Comparison of ENCODE assay signal across 8 cellular contexts in the genomic region with DNA sequence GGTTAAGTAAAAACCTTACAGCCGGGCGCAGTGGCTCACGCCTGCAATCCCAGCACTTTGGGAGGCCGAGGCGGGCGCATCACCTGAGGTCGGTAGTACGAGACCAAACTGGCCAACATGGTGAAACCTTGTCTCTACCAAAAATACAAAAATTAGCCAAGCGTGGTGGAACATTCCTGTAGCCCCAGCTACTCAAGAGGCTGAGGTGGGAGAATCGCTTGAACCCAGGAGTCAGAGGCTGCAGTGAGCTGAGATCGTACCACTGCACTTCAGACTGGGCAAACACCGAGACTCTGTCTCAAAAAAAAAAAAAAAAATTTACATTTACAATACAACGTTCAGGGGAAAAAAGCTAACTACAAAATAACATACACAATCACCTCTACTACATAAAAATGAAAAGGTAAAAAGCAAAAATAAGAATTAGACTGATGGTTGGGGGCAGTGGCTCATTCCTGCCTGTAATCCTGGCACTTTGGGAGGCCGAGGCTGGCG. TPM values are rescaled to one million over a fixed set of nuclear protein-coding genes. Genes with fewer than 3 reads are reported as not detected.
DNase-seq lines count a peak whose midpoint lies in the region; ATAC-seq, FAIRE-seq and TF ChIP-seq lines count a peak whose summit lies in the region.
"Not testable (repeated sequence)": the region's sequence is repeated elsewhere in the genome, so short reads cannot be mapped to it uniquely, and the experiment has no call there.

No MANE protein-coding gene starts in this region.

- H2AK5ac ChIP-seq in trophoblast cell (ENCODE audit: low read length) = not testable (repeated sequence)

- not testable (repeated sequence) for H4K91ac ChIP-seq in trophoblast cell (ENCODE audit: low read depth, low read length)

- not testable (repeated sequence) for H3K27me3 Mint-ChIP-seq in CD4-positive, alpha-beta T cell

- H2AFZ ChIP-seq in SK-N-SH (ENCODE audit: low read depth); HepG2 (ENCODE audit: low read length); trophoblast cell (ENCODE audit: insufficient read depth, low read length, poor library complexity): not testable (repeated sequence)

- not testable (repeated sequence) for FAIRE-seq in HepG2 (lab: Jason Lieb, UNC)

- H3K9me3 Mint-ChIP-seq in CD4-positive, alpha-beta T cell = not testable (repeated sequence)

- not testable (repeated sequence) for TF ChIP-seq EP300 in SK-N-SH (IDR thresholded peaks at IDR 0.05; ENCODE audit: borderline replicate concordance in 1 of 2, low read depth in 1 of 2, low read length in 1 of 2); HepG2 (IDR thresholded peaks at IDR 0.05; ENCODE audit: low read depth in 2 of 2, low read length in 2 of 2); HepG2 (CRISPR knock-in tag; IDR thresholded peaks at IDR 0.05; ENCODE audit: borderline replicate concordance); transverse colon (IDR thresholded peaks at IDR 0.05; ENCODE audit: low read depth)

- not testable (repeated sequence) for H3K27ac Mint-ChIP-seq in CD4-positive, alpha-beta T cell

- peaks cover 25% of the 10 kb centered on the region for H3K79me1 ChIP-seq in trophoblast cell (ENCODE audit: low read length)

- peaks cover 13% of the 10 kb centered on the region for H3K36me3 Mint-ChIP-seq in CD4-positive, alpha-beta T cell (ENCODE audit: low read depth)

- not testable (repeated sequence) for H3K9me3 ChIP-seq in CD4-positive, alpha-beta T cell (ENCODE audit: control insufficient read depth, low read length); SK-N-SH; HepG2 (ENCODE audit: low read length); trophoblast cell (ENCODE audit: insufficient read depth, low read depth, low read length); transverse colon

- peak overlapping the region; percentile 73 for H3K4me3 ChIP-seq in HFF-Myc (replicated peaks; ENCODE audit: low read depth, low read length)
- H3K4me3 ChIP-seq in SK-N-SH (ENCODE audit: low read depth in 2 of 2, low read length in 1 of 2) = peak overlapping the region in 1 of 2 experiments; percentile 95; a peak in 2 of 4 replicates
- peak overlapping the region; percentile 92 for H3K4me3 ChIP-seq in coronary artery
- H3K4me3 ChIP-seq in HepG2 (replicated peaks in 1 of 3; ENCODE audit: insufficient read depth in 1 of 3, low read depth in 2 of 3, low read length in 3 of 3) = peak overlapping the region in 2 of 3 experiments; percentile 21 to 86; a peak in 1 of 6 replicates
- not testable (repeated sequence) for H3K4me3 ChIP-seq in trophoblast cell (ENCODE audit: low read depth, low read length); transverse colon

- TF ChIP-seq CTCF in CD4-positive, alpha-beta T cell (IDR thresholded peaks at IDR 0.05); HFF-Myc (IDR thresholded peaks at IDR 0.05; ENCODE audit: low read depth, low read length, missing control alignments); SK-N-SH (IDR thresholded peaks at IDR 0.05); coronary artery (IDR thresholded peaks at IDR 0.05); HepG2 (CRISPR knock-in tag; IDR thresholded peaks at IDR 0.05); transverse colon (IDR thresholded peaks at IDR 0.05): not testable (repeated sequence)

- not testable (repeated sequence) for H3K14ac ChIP-seq in trophoblast cell (ENCODE audit: low read length)

- ATAC-seq in CD4-positive, alpha-beta T cell (ENCODE audit: poor library complexity); HepG2: not testable (repeated sequence)

- not testable (repeated sequence) for H2BK5ac ChIP-seq in trophoblast cell (ENCODE audit: low read depth, low read length, poor library complexity)

- H3K36me3 ChIP-seq in SK-N-SH (replicated peaks in 1 of 2; ENCODE audit: control insufficient read depth in 1 of 2, insufficient read depth in 2 of 2, low read length in 1 of 2); HepG2 (replicated peaks in 1 of 2; ENCODE audit: control insufficient read depth in 1 of 2, insufficient read depth in 2 of 2, low read length in 2 of 2); trophoblast cell (ENCODE audit: control insufficient read depth in 1 of 2, insufficient read depth in 2 of 2, low read length in 2 of 2); transverse colon: not testable (repeated sequence)

- CTCF ChIA-PET in CD4-positive, alpha-beta T cell (lab: Charles Lee); HepG2 (lab: Yijun Ruan, JAX; ENCODE audit: low intra/inter-chr PET ratio, low total read pairs): not testable (repeated sequence)
- CTCF ChIA-PET in SK-N-SH (lab: Yijun Ruan, JAX) = interaction anchor here (2.5 kb wide), 1 partner anchor 30 kb away, joined by 7 read pairs; no protein-coding TSS in a partner anchor

- not testable (repeated sequence) for H4K8ac ChIP-seq in trophoblast cell (ENCODE audit: low read depth, low read length)

- H3K9ac ChIP-seq in SK-N-SH; HepG2 (ENCODE audit: insufficient read depth, low read depth, low read length); trophoblast cell (ENCODE audit: low read length): not testable (repeated sequence)

- H4K12ac ChIP-seq in trophoblast cell (ENCODE audit: low read depth, low read length) = not testable (repeated sequence)

- not testable (repeated sequence) for H3K9me2 ChIP-seq in SK-N-SH

- POLR2A ChIA-PET in CD4-positive, alpha-beta T cell (lab: Charles Lee) = interaction anchor here (1.2 kb wide), 1 partner anchor 11 kb away, joined by 4 read pairs; no protein-coding TSS in a partner anchor
- POLR2A ChIA-PET in SK-N-SH (lab: Yijun Ruan, JAX); HepG2 (lab: Yijun Ruan, JAX): not testable (repeated sequence)

- DNase-seq in CD4-positive, alpha-beta T cell; HFF-Myc (ENCODE audit: extremely low read depth, low read depth); SK-N-SH; coronary artery (ENCODE audit: low spot score); HepG2 (ENCODE audit: low spot score); trophoblast cell; transverse colon: not testable (repeated sequence)
- peak; percentile 31 for DNase-seq in activated effector memory CD4-positive, alpha-beta T cell treated with anti-CD3 and anti-CD28 coated beads, Interleukin-2, amount 50 U/mL, for 16 hours

- WGBS in SK-N-SH (ENCODE audit: low lambda C conversion rate) = 83% methylated on average over 15 of the region's 15 CpGs
- 72% methylated on average over 15 of the region's 15 CpGs for WGBS in HepG2 (ENCODE audit: low lambda C conversion rate)
- no CpG with 5 or more reads among the region's 15 CpGs for WGBS in trophoblast cell (ENCODE audit: extremely low coverage, insufficient coverage, insufficient read length)
- 74 to 79% methylated on average over 4 to 15 of the region's 15 CpGs for WGBS in transverse colon (ENCODE audit: low coverage in 1 of 2), 2 donors

- peak overlapping the region; percentile 97 for H3K4ac ChIP-seq in trophoblast cell (ENCODE audit: low read depth, low read length)

- peak overlapping the region; percentile 45 for H3K4me3 Mint-ChIP-seq in CD4-positive, alpha-beta T cell

- H3K4me1 Mint-ChIP-seq in CD4-positive, alpha-beta T cell (ENCODE audit: low read depth) = peaks cover 43% of the 10 kb centered on the region

- H3K27ac ChIP-seq in CD4-positive, alpha-beta T cell (ENCODE audit: low read depth, low read length); HepG2 (ENCODE audit: extremely low read length, insufficient read depth, low read length); trophoblast cell (ENCODE audit: low read depth, low read length): not testable (repeated sequence)
- H3K27ac ChIP-seq in SK-N-SH (ENCODE audit: low read depth in 2 of 2, low read length in 1 of 2) (peak overlapping the region in 1 of 2 experiments; percentile 74; a peak in 1 of 4 replicates), coronary artery (peak overlapping the region; percentile 33 to 36), transverse colon (peak overlapping the region in 3 of 4 donors; percentile 2 to 100 (median 27))

- H3K4me1 ChIP-seq in SK-N-SH (ENCODE audit: control insufficient read depth in 1 of 2, insufficient read depth in 2 of 2, low read depth in 1 of 2, low read length in 1 of 2) (peaks cover 8 to 13% of the 10 kb centered on the region in 2 experiments; a peak in 3 of 4 replicates), HepG2 (ENCODE audit: insufficient read depth, low read length) (peaks cover 61% of the 10 kb centered on the region), transverse colon (peaks cover 9 to 56% (median 35%) of the 10 kb centered on the region in 4 donors)
- not testable (repeated sequence) for H3K4me1 ChIP-seq in trophoblast cell (ENCODE audit: control insufficient read depth in 1 of 2, insufficient read depth in 2 of 2, low read length in 2 of 2)

- BruUV-seq in HepG2 (replicated peaks; lab: Mats Ljungman, UMichigan) = not testable (repeated sequence)

- H3F3A ChIP-seq in SK-N-SH (replicated peaks; ENCODE audit: insufficient read depth) = peaks cover 31% of the 10 kb centered on the region

- H3K4me2 ChIP-seq in SK-N-SH (peak overlapping the region; percentile 83), HepG2 (ENCODE audit: low read depth, low read length) (peak overlapping the region; percentile 78)
- H3K4me2 ChIP-seq in trophoblast cell (ENCODE audit: low read length) = not testable (repeated sequence)

- TF ChIP-seq RAD21 in SK-N-SH (IDR thresholded peaks at IDR 0.05; ENCODE audit: low read length); HepG2 (CRISPR knock-in tag; IDR thresholded peaks at IDR 0.05): not testable (repeated sequence)

- in situ Hi-C loops in HepG2 (cut with HindIII; ENCODE audit: extremely low pct_ligation_motif_present, low pct_unique_long_range_greater_than_20kb); transverse colon (cut with MboI; ENCODE audit: low pct_ligation_motif_present in 1 of 4, low pct_unique_long_range_greater_than_20kb in 1 of 4, low sequenced_read_pairs in 3 of 4): not testable (repeated sequence)

- H3K23ac ChIP-seq in trophoblast cell (ENCODE audit: low read length) = not testable (repeated sequence)

- intact Hi-C loops in CD4-positive, alpha-beta T cell (cut with DNase I, micrococcal nuclease) = loop anchor here (5.0 to 10.0 kb wide), 3 partner anchors 188 to 397 kb away; partner anchors contain the start of gene SH2B3 (in 2 of the 2)
- intact Hi-C loops in HepG2 (cut with micrococcal nuclease; ENCODE audit: unreplicated experiment); transverse colon (cut with DNase I; ENCODE audit: low total_unique reads): not testable (repeated sequence)

- H4K20me1 ChIP-seq in SK-N-SH (ENCODE audit: insufficient read depth) (peaks cover 79% of the 10 kb centered on the region), HepG2 (ENCODE audit: insufficient read depth, low read length) (peaks cover 58% of the 10 kb centered on the region)

- H3K27me3 ChIP-seq in CD4-positive, alpha-beta T cell (ENCODE audit: control insufficient read depth, insufficient read depth, low read length); SK-N-SH (ENCODE audit: insufficient read depth); HepG2 (ENCODE audit: control insufficient read depth in 1 of 2, insufficient read depth in 2 of 2, low read length in 2 of 2); trophoblast cell (ENCODE audit: insufficient read depth, low read length); transverse colon: not testable (repeated sequence)

- H2BK12ac ChIP-seq in trophoblast cell (ENCODE audit: low read length) = not testable (repeated sequence)

- TF ChIP-seq POLR2A in HepG2 (IDR thresholded peaks at IDR 0.05; ENCODE audit: insufficient read depth in 1 of 2, low read depth in 2 of 2, low read length in 2 of 2); transverse colon (IDR thresholded peaks at IDR 0.05): not testable (repeated sequence)

- not testable (repeated sequence) for H3K18ac ChIP-seq in trophoblast cell (ENCODE audit: low read length)

- H3K79me2 ChIP-seq in SK-N-SH (ENCODE audit: insufficient read depth) = peaks cover 88% of the 10 kb centered on the region
- peaks cover 78% of the 10 kb centered on the region for H3K79me2 ChIP-seq in HepG2 (ENCODE audit: insufficient read depth, low read length)
- H3K79me2 ChIP-seq in trophoblast cell (ENCODE audit: control insufficient read depth, insufficient read depth, low read length, poor library complexity) = peaks cover 31% of the 10 kb centered on the region

- H2BK120ac ChIP-seq in trophoblast cell (ENCODE audit: insufficient read depth, low read length, poor library complexity) = not testable (repeated sequence)

RNA-seq across cellular contexts. Expression of gene ATXN2, which starts 3.7 kb away (rescaled TPM):
- total RNA-seq in CD4-positive, alpha-beta T cell = 10 to 100 TPM; 21.9 to 23.7 TPM
- polyA plus RNA-seq in SK-N-SH (2012; rRNA removed) (22.8 and 35.7 TPM in 2 replicates), HepG2 (2011; rRNA removed) (27.1 and 28.9 TPM in 2 replicates)
- 25.2 and 31.2 TPM in 2 replicates for polyA plus RNA-seq in SK-N-SH (2012; cell fraction: cytosol; rRNA removed)
- polyA plus RNA-seq in SK-N-SH (2012; cell fraction: nucleus; rRNA removed) = 114 and 133 TPM in 2 replicates
- total RNA-seq in HepG2 (2016; rRNA removed; fragmentation: Illumina TruSeq; extraction: Trizol) (15.7 and 18.1 TPM in 2 replicates), transverse colon (10 to 100 TPM; 50.2 to 95.5 (median 83.2) TPM)
- 52.9 and 59.4 TPM in 2 replicates for total RNA-seq in HepG2 (2016; cell fraction: cytosol; rRNA removed; fragmentation: Illumina TruSeq; extraction: Trizol; ENCODE audit: low read depth)
- 14.3 and 18.9 TPM in 2 replicates for total RNA-seq in HepG2 (2016; cell fraction: insoluble cytoplasmic fraction; rRNA removed; fragmentation: Illumina TruSeq; extraction: Trizol)
- total RNA-seq in HepG2 (2016; cell fraction: membrane; rRNA removed; fragmentation: Illumina TruSeq; extraction: Trizol) = 31.8 and 40.2 TPM in 2 replicates
- total RNA-seq in HepG2 (2016; cell fraction: nucleus; rRNA removed; fragmentation: Illumina TruSeq; extraction: Trizol) = 36.9 and 41.3 TPM in 2 replicates
- polyA plus RNA-seq in HepG2 (2011; cell fraction: cytosol; rRNA removed) = 13.7 and 15.2 TPM in 2 replicates
- polyA plus RNA-seq in HepG2 (2011; cell fraction: nucleus; rRNA removed) = 83.1 and 89.3 TPM in 2 replicates
- polyA plus RNA-seq in HepG2 (2012) = 26.4 and 34.5 TPM in 2 replicates
- 2.8 and 2.9 TPM in 2 replicates for polyA plus RNA-seq in HepG2 (2016; cell fraction: cytosol; fragmentation: Illumina TruSeq; extraction: Trizol; ENCODE audit: low read depth)
- 22.6 and 32.0 TPM in 2 replicates for polyA plus RNA-seq in HepG2 (2016; cell fraction: insoluble cytoplasmic fraction; fragmentation: Illumina TruSeq; extraction: Trizol; ENCODE audit: low read depth)
- 7.3 TPM in 2 replicates for polyA plus RNA-seq in HepG2 (2016; cell fraction: membrane; fragmentation: Illumina TruSeq; extraction: Trizol; ENCODE audit: low read depth)
- polyA plus RNA-seq in HepG2 (2016; cell fraction: nucleus; fragmentation: Illumina TruSeq; extraction: Trizol; ENCODE audit: insufficient read depth, low read depth) = 60.3 and 69.0 TPM in 2 replicates
- 63.2 and 98.9 TPM in 2 replicates for polyA minus RNA-seq in HepG2 (2011; rRNA and poly(A)+ RNA removed; ENCODE audit: low replicate concordance)
- 24.4 and 27.3 TPM in 2 replicates for polyA minus RNA-seq in HepG2 (2011; cell fraction: cytosol; rRNA and poly(A)+ RNA removed)
- polyA minus RNA-seq in HepG2 (2011; cell fraction: nucleus; rRNA and poly(A)+ RNA removed) = 101 and 113 TPM in 2 replicates
- 57.3 and 58.0 TPM in 2 replicates for polyA plus RNA-seq in trophoblast cell (2013)
